In genomic region chr1:5348732-5349465, GRCh38 we compare ENCODE assay signal across 18 cellular contexts.
DNase-seq lines count a peak whose midpoint lies in the region; ATAC-seq and TF ChIP-seq lines count a peak whose summit lies in the region.
"Had no signal": no experiment of that assay in that cellular context is flagged by ENCODE, and none has a peak within 500 bp of the region (broad histone marks: within the 10 kb centered on the region; RNA-seq: fewer than 3 reads in every experiment).

No MANE protein-coding gene starts in this region.

- no peaks in the 10 kb centered on the region for H3K9me3 ChIP-seq in CD4-positive, alpha-beta memory T cell (ENCODE audit: control insufficient read depth in 1 of 2, low read length in 2 of 2)
- H3K9me3 ChIP-seq in neural cell (ENCODE audit: low read length) (no peaks in the 10 kb centered on the region), lower lobe of right lung (no peaks in the 10 kb centered on the region)

- no peak overlapping the region for H2AFZ ChIP-seq in neural cell (ENCODE audit: low read depth, low read length)

- TF ChIP-seq CTCF in neural cell (IDR thresholded peaks at IDR 0.05; ENCODE audit: poor library complexity, severe bottlenecking) = no peak
- TF ChIP-seq CTCF in lower lobe of right lung (IDR thresholded peaks at IDR 0.05) = no peak

- intact Hi-C loops in CD4-positive, alpha-beta memory T cell (cut with micrococcal nuclease) = no loop called here
- intact Hi-C loops in lower lobe of right lung (cut with DNase I) = no loop called here

- H3K27ac Mint-ChIP-seq in CD4-positive, alpha-beta memory T cell = peak overlapping the region in 5 of 7 donors; percentile 5 to 86 (median 58)

- no peaks in the 10 kb centered on the region for H4K20me1 ChIP-seq in neural cell (ENCODE audit: insufficient read depth)

- H3K4me2 ChIP-seq in neural cell (ENCODE audit: low read length) = no peak overlapping the region

- H3K4me1 ChIP-seq in CD4-positive, alpha-beta memory T cell (ENCODE audit: insufficient read depth, low read length) = peaks cover 12% of the 10 kb centered on the region
- H3K4me1 ChIP-seq in lower lobe of right lung = no peaks in the 10 kb centered on the region

- H3K79me2 ChIP-seq in neural cell (replicated peaks; ENCODE audit: insufficient read depth, low read length) = no peaks in the 10 kb centered on the region

- no peak overlapping the region for H3K27ac ChIP-seq in CD4-positive, alpha-beta memory T cell (ENCODE audit: low read depth, low read length)
- peak overlapping the region; percentile 80 for H3K27ac ChIP-seq in neural cell (ENCODE audit: low read length)
- H3K27ac ChIP-seq in lower lobe of right lung = no peak overlapping the region
- H3K27ac ChIP-seq: RWPE1 had no signal

- POLR2A ChIA-PET in CD4-positive, alpha-beta memory T cell (lab: Charles Lee; ENCODE audit: partially characterized antibody) = no interaction called here

- H3K27me3 ChIP-seq in CD4-positive, alpha-beta memory T cell (ENCODE audit: insufficient read depth, low read length) = no peaks in the 10 kb centered on the region
- H3K27me3 ChIP-seq in neural cell (ENCODE audit: insufficient read depth, low read depth, low read length) = no peaks in the 10 kb centered on the region
- H3K27me3 ChIP-seq in lower lobe of right lung (ENCODE audit: low read depth) = peaks cover 3% of the 10 kb centered on the region

- H3K9ac ChIP-seq in neural cell (ENCODE audit: low read length) = peak overlapping the region; percentile 25

- H3F3A ChIP-seq in neural cell (ENCODE audit: insufficient read depth, low read length, poor library complexity, severe bottlenecking) = no peaks in the 10 kb centered on the region

- H3K4me3 Mint-ChIP-seq in CD4-positive, alpha-beta memory T cell = peak overlapping the region in 1 of 8 donors; percentile 20

- ATAC-seq in lower lobe of right lung (no peak), HG02938 (IDR thresholded peaks at IDR 0.05; ENCODE audit: unreplicated experiment) (no peak)
- ATAC-seq: PC-3 had no signal

- TF ChIP-seq EP300 in neural cell (conservative IDR thresholded peaks at IDR 0.05; ENCODE audit: poor library complexity, severe bottlenecking) = no peak

- no peaks in the 10 kb centered on the region for H3K36me3 ChIP-seq in CD4-positive, alpha-beta memory T cell (ENCODE audit: insufficient read depth, low read length)
- H3K36me3 ChIP-seq in neural cell (ENCODE audit: insufficient read depth, low read length) (no peaks in the 10 kb centered on the region), lower lobe of right lung (no peaks in the 10 kb centered on the region)

- CTCF ChIA-PET in CD4-positive, alpha-beta memory T cell (lab: Charles Lee; ENCODE audit: partially characterized antibody) = interaction anchor here (1.5 kb wide), 1 partner anchor 22 kb away, joined by 4 read pairs; no protein-coding TSS in a partner anchor

- H3K36me3 Mint-ChIP-seq in CD4-positive, alpha-beta memory T cell = no peaks in the 10 kb centered on the region

- TF ChIP-seq RAD21 in neural cell (conservative IDR thresholded peaks at IDR 0.05) = no peak

- peaks cover 0 to 3% of the 10 kb centered on the region in 2 donors for H3K27me3 Mint-ChIP-seq in CD4-positive, alpha-beta memory T cell

- H3K4me3 ChIP-seq in CD4-positive, alpha-beta memory T cell (ENCODE audit: low read length in 2 of 2) = no peak overlapping the region
- H3K4me3 ChIP-seq in neural cell (ENCODE audit: low read length) = peak overlapping the region; percentile 48
- no peak overlapping the region for H3K4me3 ChIP-seq in lower lobe of right lung

- H3K4me1 Mint-ChIP-seq in CD4-positive, alpha-beta memory T cell = peaks cover 7 to 21% (median 18%) of the 10 kb centered on the region in 4 donors

- peak; percentile 14 to 55 (median 24) for DNase-seq in CD4-positive, alpha-beta memory T cell
- DNase-seq in OCI-M1 (lab: John Stamatoyannopoulos, UW) (peak; percentile 0), lower lobe of right lung (no peak), dedifferentiated amniotic fluid mesenchymal stem cell (ENCODE audit: extremely low spot score) (no peak)
- DNase-seq in central memory CD4-positive, alpha-beta T cell = peak; percentile 26
- DNase-seq: C1 segment of cervical spinal cord, COR-L47, DMS 273 treated with DMSO at 0.1 percent for 48 hours, GF-D8, GOT3, KG1, NCI-H187, NCI-H226, NCI-H524 treated with DMSO at 0.1 percent for 48 hours, PC-3 had no signal

- H3K9me2 ChIP-seq in neural cell (ENCODE audit: insufficient read depth, low read length) = no peaks in the 10 kb centered on the region

- H3K9me3 Mint-ChIP-seq in CD4-positive, alpha-beta memory T cell = peaks cover 0 to 7% (median 0%) of the 10 kb centered on the region in 8 donors

TF ChIP-seq in neural cell, 6 proteins besides CTCF, POLR2A, EP300 and RAD21:
- no peak for TF ChIP-seq TAF1 (IDR thresholded peaks at IDR 0.05; ENCODE audit: low read depth)
- TF ChIP-seq MXI1 (conservative IDR thresholded peaks at IDR 0.05; ENCODE audit: poor library complexity, severe bottlenecking) = no peak
TF ChIP-seq in neural cell: peak in this region for 0.

Comparison
In these comparisons a context has a peak if more than half of its experiments do, and no peak if none do; other contexts are left out.
1. DNase-seq: peak in CD4-positive, alpha-beta memory T cell (5 of 5), OCI-M1 (single experiment) and central memory CD4-positive, alpha-beta T cell (single experiment); none in lower lobe of right lung (single experiment) and dedifferentiated amniotic fluid mesenchymal stem cell (single experiment).